ENCODE assay signal across 16 cellular contexts in the genomic region with DNA sequence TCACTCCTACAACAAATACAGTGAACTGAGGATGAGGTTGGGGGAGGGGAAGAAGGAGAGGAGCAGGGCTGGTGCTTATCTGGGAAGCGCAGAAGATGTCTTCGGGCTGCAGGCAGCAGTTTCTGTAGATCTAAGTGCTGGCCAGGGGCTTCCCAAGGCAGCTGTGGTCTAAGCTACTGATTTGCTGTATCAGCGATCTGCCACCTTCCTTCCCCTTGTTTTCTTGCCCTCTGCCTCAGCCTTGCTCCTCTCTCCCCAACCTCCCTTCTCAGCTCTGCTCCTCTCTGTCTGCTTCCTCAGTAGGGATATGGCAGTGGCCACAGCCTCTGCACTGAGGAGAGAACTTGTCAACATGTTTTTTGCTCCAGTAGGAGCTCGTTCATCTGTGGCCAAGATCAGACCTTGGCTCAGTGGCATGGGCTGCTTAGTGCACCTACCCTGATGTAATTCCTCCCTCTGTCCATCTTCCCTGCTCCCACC. TPM values are rescaled to one million over a fixed set of nuclear protein-coding genes. Genes with fewer than 3 reads are reported as not detected.
DNase-seq lines count a peak whose midpoint lies in the region; ATAC-seq, FAIRE-seq and TF ChIP-seq lines count a peak whose summit lies in the region.
"Had no signal": no experiment of that assay in that cellular context is flagged by ENCODE, and none has a peak within 500 bp of the region (broad histone marks: within the 10 kb centered on the region; RNA-seq: fewer than 3 reads in every experiment).

No MANE protein-coding gene starts in this region.

- no peaks in the 10 kb centered on the region for H3K36me3 Mint-ChIP-seq in activated naive CD4-positive, alpha-beta T cell treated with anti-CD3 and anti-CD28 coated beads, Interleukin-2, amount 50 U/mL, for 24 hours
- H3K36me3 Mint-ChIP-seq: IgD-negative memory B cell had no signal

- RAD21 ChIA-PET in GM12878 (lab: Charles Lee; ENCODE audit: unreplicated experiment): interaction anchor here (0.5 to 2.0 kb wide), 3 partner anchors 13 to 55 kb away, joined by 3 to 9 read pairs (median 5); no protein-coding TSS in a partner anchor

- DNase-seq in activated naive CD4-positive, alpha-beta T cell (lab: John Stamatoyannopoulos, UW): no peak
- DNase-seq in GM12878 (ENCODE audit: low read depth, low spot score) (no peak), left lung (no peak), sciatic nerve (ENCODE audit: low spot score) (no peak), esophagus muscularis mucosa (ENCODE audit: extremely low spot score) (no peak)
- DNase-seq: activated B cell treated with CpG ODN at 0.5 μM for 24 hours; central memory CD4-positive, alpha-beta T cell; GF-D8; NCI-H226; stimulated activated naive CD4-positive, alpha-beta T cell treated with Interleukin-2 at 50 U/mL for 16 hours had no signal

- 0 out of 2 replicates have a peak overlapping the region, but pooled peaks have one; percentile 19 for H3K4me2 ChIP-seq in GM12878 (ENCODE audit: control insufficient read depth, insufficient read depth)

- H2AFZ ChIP-seq in GM12878 (ENCODE audit: control insufficient read depth, low read depth, low read length): peak overlapping the region; percentile 52

- ATAC-seq in GM12878 (peak; percentile 89), left lung (peak; percentile 47), sciatic nerve (peak; percentile 67), HG03571 (IDR thresholded peaks at IDR 0.05; ENCODE audit: unreplicated experiment) (no peak), HG03039 (IDR thresholded peaks at IDR 0.05; ENCODE audit: unreplicated experiment) (no peak)

- BruUV-seq in GM12878 (replicated peaks; lab: Mats Ljungman, UMichigan): no TSS peak

- peak overlapping the region; percentile 24 for H3K4me3 Mint-ChIP-seq in activated naive CD4-positive, alpha-beta T cell treated with anti-CD3 and anti-CD28 coated beads, Interleukin-2, amount 50 U/mL, for 24 hours
- H3K4me3 Mint-ChIP-seq: activated B cell treated with CpG ODN at 0.5 μM for 24 hours, IgD-negative memory B cell had no signal

- intact Hi-C loops in GM12878 (cut with micrococcal nuclease; ENCODE audit: unreplicated experiment): no loop called here
- intact Hi-C loops in left lung (cut with DNase I): no loop called here
- intact Hi-C loops in sciatic nerve (cut with DNase I): no loop called here
- intact Hi-C loops in esophagus muscularis mucosa (cut with DNase I): no loop called here

- no peaks in the 10 kb centered on the region for H3K79me2 ChIP-seq in GM12878 (ENCODE audit: control insufficient read depth, insufficient read depth, low read length)

- SMC1A ChIA-PET in GM12878 (lab: Charles Lee; ENCODE audit: uncharacterized antibody, unreplicated experiment): interaction anchor here (0.7 to 2.0 kb wide), 7 partner anchors 11 to 53 kb away, joined by 3 to 12 read pairs (median 4); no protein-coding TSS in a partner anchor

- H3K9me3 ChIP-seq in GM12878 (replicated peaks; ENCODE audit: control insufficient read depth, insufficient read depth, low read length) (no peaks in the 10 kb centered on the region), left lung (no peaks in the 10 kb centered on the region), esophagus muscularis mucosa (no peaks in the 10 kb centered on the region)

- H3K36me3 ChIP-seq in GM12878 (ENCODE audit: control insufficient read depth in 2 of 2, insufficient read depth in 2 of 2, low read length in 1 of 2) (no peaks in the 10 kb centered on the region), left lung (no peaks in the 10 kb centered on the region), esophagus muscularis mucosa (no peaks in the 10 kb centered on the region)

- POLR2A ChIA-PET in GM12878 (lab: Charles Lee): interaction anchor here (1.2 kb wide), 1 partner anchor 9 kb away, joined by 4 read pairs; no protein-coding TSS in a partner anchor

- no peaks in the 10 kb centered on the region for H3K27me3 ChIP-seq in GM12878 (replicated peaks in 1 of 2; ENCODE audit: control insufficient read depth in 2 of 2, insufficient read depth in 2 of 2, low read length in 1 of 2)
- H3K27me3 ChIP-seq in left lung: no peaks in the 10 kb centered on the region
- H3K27me3 ChIP-seq in esophagus muscularis mucosa: no peaks in the 10 kb centered on the region

- no peak for TF ChIP-seq RAD21 in GM12878 (IDR thresholded peaks at IDR 0.05; ENCODE audit: insufficient read depth, low read depth, low read length)

- in situ Hi-C loops in GM12878 (cut with MboI): no loop called here

- H3K27ac Mint-ChIP-seq in activated naive CD4-positive, alpha-beta T cell treated with anti-CD3 and anti-CD28 coated beads, Interleukin-2, amount 50 U/mL, for 24 hours: no peak overlapping the region
- H3K27ac Mint-ChIP-seq: activated B cell treated with CpG ODN at 0.5 μM for 24 hours had no signal

- TF ChIP-seq CTCF in GM12878 (IDR thresholded peaks at IDR 0.05 in 2 of 3, conservative IDR thresholded peaks at IDR 0.05 in 1 of 3; ENCODE audit: control insufficient read depth in 2 of 3, extremely low read depth in 1 of 3, insufficient read depth in 1 of 3, low read depth in 3 of 3, low read length in 3 of 3): no peak
- no peak for TF ChIP-seq CTCF in left lung (IDR thresholded peaks at IDR 0.05)
- TF ChIP-seq CTCF in esophagus muscularis mucosa (IDR thresholded peaks at IDR 0.05): no peak

- TF ChIP-seq POLR2A in GM12878 (IDR thresholded peaks at IDR 0.05; ENCODE audit: low read depth, low read length) (no peak), esophagus muscularis mucosa (IDR thresholded peaks at IDR 0.05; ENCODE audit: low read depth) (no peak)

- H3K27ac ChIP-seq in GM12878 (ENCODE audit: control insufficient read depth, insufficient read depth) (no peak overlapping the region), left lung (no peak overlapping the region), esophagus muscularis mucosa (replicated peaks in 1 of 4) (no peak overlapping the region)
- H3K27ac ChIP-seq: skin epidermis had no signal

- H3K4me1 ChIP-seq in GM12878 (ENCODE audit: control insufficient read depth, insufficient read depth, low read length) (no peaks in the 10 kb centered on the region), left lung (peaks cover 0 to 13% of the 10 kb centered on the region in 2 donors), esophagus muscularis mucosa (peaks cover 6 to 8% (median 8%) of the 10 kb centered on the region in 4 donors)

- H3K27me3 Mint-ChIP-seq in activated naive CD4-positive, alpha-beta T cell treated with anti-CD3 and anti-CD28 coated beads, Interleukin-2, amount 50 U/mL, for 24 hours: no peaks in the 10 kb centered on the region

- no peak for FAIRE-seq in GM12878 (lab: Jason Lieb, UNC)
- FAIRE-seq: endometrium had no signal

- 39% methylated on average over 4 of the region's 4 CpGs for WGBS in GM12878 (ENCODE audit: insufficient coverage, insufficient replicate concordance, low lambda C conversion rate, missing lambda C conversion rate)
- 20% methylated on average over 4 of the region's 4 CpGs for WGBS in esophagus muscularis mucosa

- no peak for TF ChIP-seq EP300 in GM12878 (IDR thresholded peaks at IDR 0.05; ENCODE audit: borderline replicate concordance in 1 of 2, control insufficient read depth in 1 of 2, low read depth in 2 of 2, low read length in 2 of 2)
- no peak for TF ChIP-seq EP300 in esophagus muscularis mucosa (IDR thresholded peaks at IDR 0.05)

- H3K4me3 ChIP-seq in GM12878 (no peak overlapping the region), left lung (no peak overlapping the region), esophagus muscularis mucosa (no peak overlapping the region)
- H3K4me3 ChIP-seq: skin epidermis had no signal

- CTCF ChIA-PET in GM12878 (lab: Yijun Ruan, JAX): interaction anchor here (1.4 to 1.5 kb wide), 2 partner anchors 11 to 21 kb away, joined by 5 read pairs; no protein-coding TSS in a partner anchor

- H4K20me1 ChIP-seq in GM12878 (ENCODE audit: control insufficient read depth, insufficient read depth): no peaks in the 10 kb centered on the region

- H3K9ac ChIP-seq in GM12878 (ENCODE audit: control insufficient read depth, insufficient read depth, low read length): no peak overlapping the region

- H3K9me3 Mint-ChIP-seq in activated naive CD4-positive, alpha-beta T cell treated with anti-CD3 and anti-CD28 coated beads, Interleukin-2, amount 50 U/mL, for 24 hours: no peaks in the 10 kb centered on the region

- peaks cover 26% of the 10 kb centered on the region for H3K4me1 Mint-ChIP-seq in activated naive CD4-positive, alpha-beta T cell treated with anti-CD3 and anti-CD28 coated beads, Interleukin-2, amount 50 U/mL, for 24 hours
- H3K4me1 Mint-ChIP-seq: activated B cell treated with CpG ODN at 0.5 μM for 24 hours had no signal

TF ChIP-seq in GM12878, 131 proteins besides CTCF, POLR2A, EP300 and RAD21 (continues in another document):
- TF ChIP-seq HDGF (IDR thresholded peaks at IDR 0.05) (peak; percentile 70; the same call in 1 of the 2 replicates), MXI1 (IDR thresholded peaks at IDR 0.05; ENCODE audit: low read depth, low read length) (no peak), FOS (IDR thresholded peaks at IDR 0.05; ENCODE audit: borderline replicate concordance, extremely low read depth, insufficient read length) (no peak), CEBPB (IDR thresholded peaks at IDR 0.05; ENCODE audit: borderline replicate concordance in 1 of 2, low read depth in 2 of 2, low read length in 2 of 2) (no peak), EGR1 (IDR thresholded peaks at IDR 0.05; ENCODE audit: borderline replicate concordance in 1 of 2, low read depth in 2 of 2, low read length in 2 of 2) (no peak), IKZF1 (conservative IDR thresholded peaks at IDR 0.05) (peak; percentile 40)

RNA-seq across cellular contexts. Expression of a gene that starts 42.8 kb away (rescaled TPM):
- total RNA-seq in GM12878 (2013; cell fraction: nucleolus; rRNA removed): 246 and 249 TPM in 2 replicates
- total RNA-seq in GM12878 (2014; rRNA removed): 10.6 and 10.7 TPM in 2 replicates
- 17.2 and 20.9 TPM in 2 replicates for total RNA-seq in GM12878 (2014; rRNA removed; fragmentation: Illumina TruSeq; extraction: Trizol)
- 14.2 and 14.4 TPM in 2 replicates for total RNA-seq in GM12878 (2021)
- polyA plus RNA-seq in GM12878 (2011; ENCODE audit: low read depth): 2.6 TPM
- 139 and 232 TPM in 2 replicates for polyA plus RNA-seq in GM12878 (2011; rRNA removed)
- 64.4 and 71.0 TPM in 2 replicates for polyA plus RNA-seq in GM12878 (2011; cell fraction: cytosol; rRNA removed)
- polyA plus RNA-seq in GM12878 (2011; cell fraction: nucleus; rRNA removed): 91.8 and 137 TPM in 2 replicates
- 5.5 and 6.8 TPM in 2 replicates for polyA plus RNA-seq in GM12878 (2012)
- polyA plus RNA-seq in GM12878 (2014; fragmentation: Illumina TruSeq; extraction: Trizol): 9.1 and 12.9 TPM in 2 replicates
- 1 to 10 TPM; 1.5 to 1.8 TPM for polyA plus RNA-seq in GM12878 (2014; fragmentation: Nextera tagmentation; extraction: Ambion mirVana)
- polyA plus RNA-seq in GM12878 (2014; rRNA removed): 4.8 and 5.1 TPM in 2 replicates
- 10 to 100 TPM; 13.0 to 13.8 TPM for polyA plus RNA-seq in GM12878 (2016; fragmentation: Nextera tagmentation; extraction: Ambion mirVana)
- 311 and 430 TPM in 2 replicates for polyA minus RNA-seq in GM12878 (2011; rRNA and poly(A)+ RNA removed)
- 125 and 166 TPM in 2 replicates for polyA minus RNA-seq in GM12878 (2011; cell fraction: cytosol; rRNA and poly(A)+ RNA removed)
- 130 and 132 TPM in 2 replicates for polyA minus RNA-seq in GM12878 (2011; cell fraction: nucleus; rRNA and poly(A)+ RNA removed)
- total RNA-seq in left lung: 100 to 1,000 TPM; 309 to 464 TPM
- 328 TPM for total RNA-seq in sciatic nerve
- total RNA-seq in esophagus muscularis mucosa: 100 to 1,000 TPM; 384 to 561 (median 517) TPM

Comparison
In these comparisons a context has a peak if more than half of its experiments do, and no peak if none do; other contexts are left out.
1. ATAC-seq: peak in GM12878 (single experiment), left lung (single experiment) and sciatic nerve (single experiment); none in HG03571 (single experiment) and HG03039 (single experiment).